In genomic region chr10:77940225-77940624, GRCh38 we compare ENCODE assay signal across 1 cellular context.
TF ChIP-seq lines count a peak whose summit lies in the region.

No MANE protein-coding gene starts in this region.

TF ChIP-seq in K562, 482 proteins besides CTCF, POLR2A, EP300 and RAD21 (continued from another document):
- TF ChIP-seq RBM25 (IDR thresholded peaks at IDR 0.05; ENCODE audit: low read depth, low read length, severe bottlenecking) (peak; percentile 87), ZNF431 (CRISPR knock-in tag; IDR thresholded peaks at IDR 0.05) (no peak), ZNF696 (CRISPR knock-in tag; conservative IDR thresholded peaks at IDR 0.05) (no peak), CHD4 (IDR thresholded peaks at IDR 0.05; ENCODE audit: insufficient read depth, insufficient replicate concordance, low read depth, low read length, poor library complexity, severe bottlenecking) (peak; percentile 92), BCOR (IDR thresholded peaks at IDR 0.05) (peak; percentile 97), ZBTB7A (IDR thresholded peaks at IDR 0.05; ENCODE audit: borderline replicate concordance, control insufficient read depth, low read depth, low read length) (no peak), SMARCA5 (IDR thresholded peaks at IDR 0.05) (peak; percentile 67; the same call in 1 of the 2 replicates), ZNF347 (CRISPR knock-in tag; IDR thresholded peaks at IDR 0.05; ENCODE audit: low read depth) (no peak), FOXJ2 (tag; IDR thresholded peaks at IDR 0.05) (no peak), HDAC2 (IDR thresholded peaks at IDR 0.05) (peak; percentile 70; the same call in 1 of the 2 replicates), ETS2 (tag; IDR thresholded peaks at IDR 0.05; ENCODE audit: borderline replicate concordance, poor library complexity, severe bottlenecking) (no peak), NCOR1 (IDR thresholded peaks at IDR 0.05) (no peak), ADNP (tag; IDR thresholded peaks at IDR 0.05) (peak; percentile 96), PHB2 (IDR thresholded peaks at IDR 0.05; ENCODE audit: low read depth) (no peak), KAT2B (IDR thresholded peaks at IDR 0.05; ENCODE audit: low read depth, low read length) (no peak), ZNF445 (CRISPR knock-in tag; IDR thresholded peaks at IDR 0.05; ENCODE audit: low read depth) (no peak), ZNF77 (CRISPR knock-in tag; IDR thresholded peaks at IDR 0.05) (no peak), KDM1A (IDR thresholded peaks at IDR 0.05) (peak; percentile 73 to 87; a peak in 3 of 4 replicates), CBX1 (IDR thresholded peaks at IDR 0.05; ENCODE audit: low read depth) (0 out of 2 replicates have a peak, but pooled peaks have one; percentile 51)
- TF ChIP-seq, protein P1, sequence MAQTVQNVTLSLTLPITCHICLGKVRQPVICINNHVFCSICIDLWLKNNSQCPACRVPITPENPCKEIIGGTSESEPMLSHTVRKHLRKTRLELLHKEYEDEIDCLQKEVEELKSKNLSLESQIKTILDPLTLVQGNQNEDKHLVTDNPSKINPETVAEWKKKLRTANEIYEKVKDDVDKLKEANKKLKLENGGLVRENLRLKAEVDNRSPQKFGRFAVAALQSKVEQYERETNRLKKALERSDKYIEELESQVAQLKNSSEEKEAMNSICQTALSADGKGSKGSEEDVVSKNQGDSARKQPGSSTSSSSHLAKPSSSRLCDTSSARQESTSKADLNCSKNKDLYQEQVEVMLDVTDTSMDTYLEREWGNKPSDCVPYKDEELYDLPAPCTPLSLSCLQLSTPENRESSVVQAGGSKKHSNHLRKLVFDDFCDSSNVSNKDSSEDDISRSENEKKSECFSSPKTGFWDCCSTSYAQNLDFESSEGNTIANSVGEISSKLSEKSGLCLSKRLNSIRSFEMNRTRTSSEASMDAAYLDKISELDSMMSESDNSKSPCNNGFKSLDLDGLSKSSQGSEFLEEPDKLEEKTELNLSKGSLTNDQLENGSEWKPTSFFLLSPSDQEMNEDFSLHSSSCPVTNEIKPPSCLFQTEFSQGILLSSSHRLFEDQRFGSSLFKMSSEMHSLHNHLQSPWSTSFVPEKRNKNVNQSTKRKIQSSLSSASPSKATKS (CRISPR knock-in tag; IDR thresholded peaks at IDR 0.05) = no peak
- TF ChIP-seq, protein P2, sequence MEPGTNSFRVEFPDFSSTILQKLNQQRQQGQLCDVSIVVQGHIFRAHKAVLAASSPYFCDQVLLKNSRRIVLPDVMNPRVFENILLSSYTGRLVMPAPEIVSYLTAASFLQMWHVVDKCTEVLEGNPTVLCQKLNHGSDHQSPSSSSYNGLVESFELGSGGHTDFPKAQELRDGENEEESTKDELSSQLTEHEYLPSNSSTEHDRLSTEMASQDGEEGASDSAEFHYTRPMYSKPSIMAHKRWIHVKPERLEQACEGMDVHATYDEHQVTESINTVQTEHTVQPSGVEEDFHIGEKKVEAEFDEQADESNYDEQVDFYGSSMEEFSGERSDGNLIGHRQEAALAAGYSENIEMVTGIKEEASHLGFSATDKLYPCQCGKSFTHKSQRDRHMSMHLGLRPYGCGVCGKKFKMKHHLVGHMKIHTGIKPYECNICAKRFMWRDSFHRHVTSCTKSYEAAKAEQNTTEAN (CRISPR knock-in tag; IDR thresholded peaks at IDR 0.05) = no peak
